Comparison of ENCODE assay signal across 14 cellular contexts in the genomic region with DNA sequence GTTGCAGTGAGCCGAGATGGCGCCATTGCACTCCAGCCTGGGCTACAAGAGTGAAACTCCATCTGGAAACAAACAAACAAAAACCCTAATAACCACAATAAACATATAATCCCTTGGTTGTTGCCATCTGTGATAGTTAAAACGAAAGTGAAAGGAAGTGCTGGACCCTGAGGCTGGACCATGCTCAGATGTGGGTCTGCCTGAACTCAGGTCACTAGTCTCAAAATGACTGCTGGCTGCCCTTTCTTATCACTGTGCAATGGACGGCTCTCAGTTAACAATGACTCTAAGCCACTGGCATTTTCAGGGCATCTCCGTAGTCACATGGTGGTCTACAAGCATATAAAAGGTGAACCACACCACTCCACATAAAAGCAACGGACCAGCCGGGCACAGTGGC. TPM values are rescaled to one million over a fixed set of nuclear protein-coding genes. Genes with fewer than 3 reads are reported as not detected.
A peak's percentile ranks its signal among the peaks of the same experiment; 100 is the strongest.
DNase-seq lines count a peak whose midpoint lies in the region; ATAC-seq and TF ChIP-seq lines count a peak whose summit lies in the region.
"Had no signal": no experiment of that assay in that cellular context is flagged by ENCODE, and none has a peak within 500 bp of the region (broad histone marks: within the 10 kb centered on the region; RNA-seq: fewer than 3 reads in every experiment).

No MANE protein-coding gene starts in this region.

- H3K9me3 Mint-ChIP-seq in stimulated activated effector memory CD8-positive, alpha-beta T cell treated with anti-CD3 and anti-CD28 coated beads, Interleukin-12 subunit alpha, Interleukin-12 subunit beta, amount 100 ng/mL, for 72 hours, result no peaks in the 10 kb centered on the region
- peaks cover 0 to 10% (median under 1%) of the 10 kb centered on the region in 11 donors for H3K9me3 Mint-ChIP-seq in naive thymus-derived CD4-positive, alpha-beta T cell

- POLR2A ChIA-PET in naive thymus-derived CD4-positive, alpha-beta T cell (lab: Charles Lee), result no interaction called here

- CTCF ChIA-PET in naive thymus-derived CD4-positive, alpha-beta T cell (lab: Charles Lee), result interaction anchor here (0.6 kb wide), 1 partner anchor 10 kb away, joined by 3 read pairs; no protein-coding TSS in a partner anchor

- peak overlapping the region; percentile 17 for H3K27ac Mint-ChIP-seq in stimulated activated effector memory CD8-positive, alpha-beta T cell treated with anti-CD3 and anti-CD28 coated beads, Interleukin-12 subunit alpha, Interleukin-12 subunit beta, amount 100 ng/mL, for 72 hours
- H3K27ac Mint-ChIP-seq in naive thymus-derived CD4-positive, alpha-beta T cell, result peak overlapping the region in 2 of 9 donors; percentile 32 to 87
- H3K27ac Mint-ChIP-seq: IgD-negative memory B cell had no signal

- no peaks in the 10 kb centered on the region for H3K36me3 ChIP-seq in naive thymus-derived CD4-positive, alpha-beta T cell (ENCODE audit: control insufficient read depth in 2 of 3, insufficient read depth in 3 of 3, low read length in 3 of 3)
- H3K36me3 ChIP-seq: BE2C, HAP-1, Peyer's patch had no signal

- H3K4me3 Mint-ChIP-seq in stimulated activated effector memory CD8-positive, alpha-beta T cell treated with anti-CD3 and anti-CD28 coated beads, Interleukin-12 subunit alpha, Interleukin-12 subunit beta, amount 100 ng/mL, for 72 hours, result no peak overlapping the region
- no peak overlapping the region for H3K4me3 Mint-ChIP-seq in naive thymus-derived CD4-positive, alpha-beta T cell

- H3K27ac ChIP-seq in naive thymus-derived CD4-positive, alpha-beta T cell (ENCODE audit: low read depth, low read length), result no peak overlapping the region
- H3K27ac ChIP-seq: Peyer's patch had no signal

- H3K36me3 Mint-ChIP-seq in stimulated activated effector memory CD8-positive, alpha-beta T cell treated with anti-CD3 and anti-CD28 coated beads, Interleukin-12 subunit alpha, Interleukin-12 subunit beta, amount 100 ng/mL, for 72 hours, result no peaks in the 10 kb centered on the region
- peaks cover 0 to 5% (median 4%) of the 10 kb centered on the region in 5 donors for H3K36me3 Mint-ChIP-seq in naive thymus-derived CD4-positive, alpha-beta T cell

- ATAC-seq in stimulated activated effector memory CD8-positive, alpha-beta T cell treated with anti-CD3 and anti-CD28 coated beads, Interleukin-12 subunit alpha, Interleukin-12 subunit beta, amount 100 ng/mL, for 72 hours, result no peak
- ATAC-seq in naive thymus-derived CD4-positive, alpha-beta T cell, result no peak

- intact Hi-C loops in naive thymus-derived CD4-positive, alpha-beta T cell (cut with micrococcal nuclease), result no loop called here

- DNase-seq in H4 (ENCODE audit: low spot score), result peak; percentile 25
- DNase-seq in RPMI8226, result peak; percentile 24
- DNase-seq in fibroblast of villous mesenchyme (ENCODE audit: low read depth), result peak; percentile 28
- no peak for DNase-seq in stimulated activated effector memory CD8-positive, alpha-beta T cell treated with anti-CD3 and anti-CD28 coated beads, Interleukin-12 subunit alpha, Interleukin-12 subunit beta, amount 100 ng/mL, for 72 hours (ENCODE audit: low spot score in 2 of 2)
- DNase-seq in OCI-M2 (lab: John Stamatoyannopoulos, UW; ENCODE audit: unreplicated experiment), result no peak
- no peak for DNase-seq in GM19238 (ENCODE audit: insufficient read length, low spot score)
- DNase-seq in naive thymus-derived CD4-positive, alpha-beta T cell, result no peak
- DNase-seq: BE2C, NCI-H2107, NCI-H345, NCI-H69 had no signal

- H3K4me1 ChIP-seq in naive thymus-derived CD4-positive, alpha-beta T cell (ENCODE audit: control insufficient read depth in 2 of 2, insufficient read depth in 2 of 2, low read length in 2 of 2), result no peaks in the 10 kb centered on the region
- H3K4me1 ChIP-seq: BE2C, HAP-1 had no signal

- H3K4me3 ChIP-seq in fibroblast of villous mesenchyme (ENCODE audit: low read depth, low read length), result no peak overlapping the region
- H3K4me3 ChIP-seq in naive thymus-derived CD4-positive, alpha-beta T cell (ENCODE audit: low read length), result no peak overlapping the region
- H3K4me3 ChIP-seq: HAP-1, Peyer's patch had no signal

- no peaks in the 10 kb centered on the region for H3K27me3 ChIP-seq in naive thymus-derived CD4-positive, alpha-beta T cell (ENCODE audit: control insufficient read depth in 2 of 2, insufficient read depth in 2 of 2, low read length in 2 of 2)
- H3K27me3 ChIP-seq: BE2C, Peyer's patch had no signal

- H3K9me3 ChIP-seq in naive thymus-derived CD4-positive, alpha-beta T cell (ENCODE audit: control insufficient read depth in 2 of 3, low read length in 3 of 3), result peaks cover 0 to 2% (median 0%) of the 10 kb centered on the region in 3 experiments
- H3K9me3 ChIP-seq: BE2C, HAP-1, Peyer's patch had no signal

- no peaks in the 10 kb centered on the region for H3K4me1 Mint-ChIP-seq in stimulated activated effector memory CD8-positive, alpha-beta T cell treated with anti-CD3 and anti-CD28 coated beads, Interleukin-12 subunit alpha, Interleukin-12 subunit beta, amount 100 ng/mL, for 72 hours
- H3K4me1 Mint-ChIP-seq in naive thymus-derived CD4-positive, alpha-beta T cell, result peaks cover 0 to 5% (median 0%) of the 10 kb centered on the region in 7 donors

- no peak for TF ChIP-seq CTCF in fibroblast of villous mesenchyme (IDR thresholded peaks at IDR 0.05; ENCODE audit: insufficient read depth, low read depth, low read length)

- H3K27me3 Mint-ChIP-seq in naive thymus-derived CD4-positive, alpha-beta T cell, result no peaks in the 10 kb centered on the region

RNA-seq across cellular contexts. Expression of a gene that starts 48.2 kb away (rescaled TPM):
- total RNA-seq in H4 (2014; rRNA removed; shearing (Covaris generic)), result 966 and 1,264 TPM in 2 replicates
- total RNA-seq in fibroblast of villous mesenchyme, result 453 and 708 TPM in 2 replicates
- 1,000 to 10,000 TPM in 2 of 5 experiments, 100 to 1,000 TPM in 3; 684 to 3,858 (median 993) TPM for total RNA-seq in naive thymus-derived CD4-positive, alpha-beta T cell
- 1,000 to 10,000 TPM; 2,587 to 3,203 TPM for polyA plus RNA-seq in naive thymus-derived CD4-positive, alpha-beta T cell

Comparison
In these comparisons a context has a peak if more than half of its experiments do, and no peak if none do; other contexts are left out.
1. DNase-seq: peak in H4 (single experiment), RPMI8226 (single experiment) and fibroblast of villous mesenchyme (single experiment); none in stimulated activated effector memory CD8-positive, alpha-beta T cell treated with anti-CD3 and anti-CD28 coated beads, Interleukin-12 subunit alpha, Interleukin-12 subunit beta, amount 100 ng/mL, for 72 hours (0 of 2), OCI-M2 (single experiment), GM19238 (single experiment) and naive thymus-derived CD4-positive, alpha-beta T cell (0 of 9).